ENCODE assay signal across 9 cellular contexts in genomic region chr1:20124451-20125057, GRCh38. TPM values are rescaled to one million over a fixed set of nuclear protein-coding genes. Genes with fewer than 3 reads are reported as not detected.
DNase-seq lines count a peak whose midpoint lies in the region; ATAC-seq and TF ChIP-seq lines count a peak whose summit lies in the region.
"Had no signal": no experiment of that assay in that cellular context is flagged by ENCODE, and none has a peak within 500 bp of the region (broad histone marks: within the 10 kb centered on the region; RNA-seq: fewer than 3 reads in every experiment).

No MANE protein-coding gene starts in this region.

- H3F3A ChIP-seq in PC-3 (ENCODE audit: low read length, unreplicated experiment): no peaks in the 10 kb centered on the region

- ATAC-seq in PC-3: peak; percentile 99
- peak; percentile 90 for ATAC-seq in esophagus mucosa
- no peak for ATAC-seq in HG03460 (IDR thresholded peaks at IDR 0.05; ENCODE audit: unreplicated experiment)

- no peaks in the 10 kb centered on the region for H4K20me1 ChIP-seq in PC-3 (ENCODE audit: low read length)

- intact Hi-C loops in PC-3 (cut with micrococcal nuclease): no loop called here

- peaks cover 6% of the 10 kb centered on the region; the same call in 1 of the 2 replicates for H3K27me3 ChIP-seq in PC-3 (ENCODE audit: low read length)

- H3K9ac ChIP-seq in PC-3 (ENCODE audit: low read length): no peak overlapping the region

- H3K79me2 ChIP-seq in PC-3 (ENCODE audit: low read length): no peaks in the 10 kb centered on the region

- CTCF ChIA-PET in PC-3 (lab: Charles Lee): no interaction called here

- H3K9me2 ChIP-seq in PC-3 (replicated peaks; ENCODE audit: low read length): no peaks in the 10 kb centered on the region

- peak overlapping the region; percentile 36 for H3K4me2 ChIP-seq in PC-3 (ENCODE audit: low read length)

- POLR2A ChIA-PET in PC-3 (lab: Charles Lee; ENCODE audit: unreplicated experiment): interaction anchor here (0.6 kb wide), 1 partner anchor 12 kb away, joined by 3 read pairs; no protein-coding TSS in a partner anchor

- BruUV-seq in PC-3 (replicated peaks; lab: Mats Ljungman, UMichigan): no TSS peak

- H3K9me3 ChIP-seq in PC-3 (ENCODE audit: low read length): no peaks in the 10 kb centered on the region

- DNase-seq in GM12865 (ENCODE audit: low read depth) (peak; percentile 76), PC-3 (peak; percentile 95), retinal pigment epithelial cell (ENCODE audit: low read depth) (peak; percentile 52), pons (ENCODE audit: low spot score) (no peak), NCI-H2081 treated with DMSO at 0.1 percent for 48 hours (lab: John Stamatoyannopoulos, UW) (no peak), medulla oblongata (ENCODE audit: extremely low spot score) (no peak)

- H2AFZ ChIP-seq in PC-3 (ENCODE audit: low read length): no peak overlapping the region

- TF ChIP-seq CTCF in GM12865 (IDR thresholded peaks at IDR 0.05; ENCODE audit: insufficient read depth, low read depth, low read length, missing control alignments) (no peak), PC-3 (conservative IDR thresholded peaks at IDR 0.05; ENCODE audit: low read depth, low read length) (no peak), retinal pigment epithelial cell (conservative IDR thresholded peaks at IDR 0.05; ENCODE audit: low read depth, low read length) (no peak)

- no peak overlapping the region for H3K4me3 ChIP-seq in GM12865 (ENCODE audit: low read depth, low read length)
- H3K4me3 ChIP-seq in PC-3 (ENCODE audit: low read length): no peak overlapping the region
- no peak overlapping the region for H3K4me3 ChIP-seq in retinal pigment epithelial cell (ENCODE audit: low read length)

- H3K36me3 ChIP-seq in PC-3 (ENCODE audit: low read depth, low read length): no peaks in the 10 kb centered on the region

- H3K4me1 ChIP-seq in PC-3 (ENCODE audit: insufficient read depth, low read length): peaks cover 13% of the 10 kb centered on the region

- no peak overlapping the region for H3K27ac ChIP-seq in PC-3 (ENCODE audit: low read length)

RNA-seq across cellular contexts. Expression of gene PLA2G2D, which starts 5.2 kb away (rescaled TPM):
- not detected in 2 replicates for total RNA-seq in PC-3 (2014; rRNA removed)
- total RNA-seq in esophagus mucosa: 0.20 TPM
- total RNA-seq: skeletal muscle tissue had no signal

RNA-seq across cellular contexts. Expression of gene PLA2G2F, which starts 14.6 kb away (rescaled TPM):
- total RNA-seq in PC-3 (2014; rRNA removed) (0.18 TPM in 1 of 2 replicates, not detected in the other), esophagus mucosa (0.04 TPM)
- total RNA-seq: skeletal muscle tissue had no signal

RNA-seq across cellular contexts. Expression of gene PLA2G5, which starts 54.6 kb away (rescaled TPM):
- total RNA-seq in PC-3 (2014; rRNA removed): not detected in 2 replicates
- total RNA-seq in esophagus mucosa: 0.52 TPM

Comparison
In these comparisons a context has a peak if more than half of its experiments do, and no peak if none do; other contexts are left out.
1. DNase-seq: peak in GM12865 (single experiment), PC-3 (single experiment) and retinal pigment epithelial cell (single experiment); none in pons (single experiment), NCI-H2081 treated with DMSO at 0.1 percent for 48 hours (single experiment) and medulla oblongata (single experiment).